Comparison of ENCODE assay signal across 11 cellular contexts in the genomic region with DNA sequence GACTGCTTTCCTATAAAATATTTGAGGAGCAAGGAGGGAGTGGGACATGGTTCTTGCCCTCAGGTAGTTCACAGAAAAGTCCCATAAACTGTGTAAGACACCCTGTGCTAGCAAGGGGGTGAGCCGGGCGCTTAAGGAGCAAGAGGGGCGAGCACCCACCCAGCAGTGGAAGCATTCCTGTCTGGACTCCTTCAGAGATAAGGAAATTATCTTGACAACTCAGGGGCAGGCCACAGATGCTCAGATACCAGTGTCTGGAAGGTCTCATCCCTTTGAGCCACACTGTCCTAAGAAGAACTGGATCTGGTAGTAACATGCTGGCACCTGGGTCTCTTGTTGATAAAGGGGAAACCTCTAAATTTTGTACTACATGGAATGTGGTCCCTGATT. TPM values are rescaled to one million over a fixed set of nuclear protein-coding genes. Genes with fewer than 3 reads are reported as not detected.
A peak's percentile ranks its signal among the peaks of the same experiment; 100 is the strongest.
DNase-seq lines count a peak whose midpoint lies in the region; ATAC-seq and TF ChIP-seq lines count a peak whose summit lies in the region.
"Had no signal": no experiment of that assay in that cellular context is flagged by ENCODE, and none has a peak within 500 bp of the region (broad histone marks: within the 10 kb centered on the region; RNA-seq: fewer than 3 reads in every experiment).

No MANE protein-coding gene starts in this region.

- no TSS peak for BruUV-seq in MCF 10A (replicated peaks; lab: Mats Ljungman, UMichigan)

- intact Hi-C loops in MCF 10A (cut with micrococcal nuclease): no loop called here

- H3K27ac Mint-ChIP-seq in activated naive CD4-positive, alpha-beta T cell treated with anti-CD3 and anti-CD28 coated beads, Interleukin-2, amount 50 U/mL, for 72 hours: peak overlapping the region; percentile 84 to 95
- H3K27ac Mint-ChIP-seq in MCF 10A (ENCODE audit: low read depth, unreplicated experiment): peak overlapping the region; percentile 91

- peak overlapping the region; percentile 32 for H3K4me3 Mint-ChIP-seq in MCF 10A (ENCODE audit: unreplicated experiment)
- H3K4me3 Mint-ChIP-seq: activated naive CD8-positive, alpha-beta T cell treated with anti-CD3 and anti-CD28 coated beads, Interleukin-2, amount 10 ng/mL, durations not matched to agents 7 days and 5 days had no signal

- H3K27me3 ChIP-seq in mucosa of rectum (ENCODE audit: control insufficient read depth in 2 of 2, insufficient read depth in 2 of 2, low read length in 2 of 2): no peaks in the 10 kb centered on the region
- H3K27me3 ChIP-seq: SJCRH30 had no signal

- H3K4me3 ChIP-seq in mucosa of rectum (ENCODE audit: low read length in 2 of 2) (peak overlapping the region in 1 of 2 donors; percentile 53), urinary bladder (ENCODE audit: low read depth, low read length) (no peak overlapping the region)
- H3K4me3 ChIP-seq: SJCRH30 had no signal

- no peaks in the 10 kb centered on the region for H3K9me3 Mint-ChIP-seq in activated naive CD4-positive, alpha-beta T cell treated with anti-CD3 and anti-CD28 coated beads, Interleukin-2, amount 50 U/mL, for 72 hours
- no peaks in the 10 kb centered on the region for H3K9me3 Mint-ChIP-seq in MCF 10A (ENCODE audit: unreplicated experiment)
- H3K9me3 Mint-ChIP-seq: activated naive CD8-positive, alpha-beta T cell treated with anti-CD3 and anti-CD28 coated beads, Interleukin-2, amount 10 ng/mL, durations not matched to agents 7 days and 5 days had no signal

- H3K27ac ChIP-seq in mucosa of rectum (ENCODE audit: low read depth in 2 of 2, low read length in 2 of 2) (peak overlapping the region; percentile 94 to 97), urinary bladder (ENCODE audit: low read depth) (peak overlapping the region; percentile 84)
- H3K27ac ChIP-seq: SJCRH30 had no signal

- no peaks in the 10 kb centered on the region for H3K27me3 Mint-ChIP-seq in MCF 10A (ENCODE audit: insufficient read depth, unreplicated experiment)
- H3K27me3 Mint-ChIP-seq: activated naive CD8-positive, alpha-beta T cell treated with anti-CD3 and anti-CD28 coated beads, Interleukin-2, amount 10 ng/mL, durations not matched to agents 7 days and 5 days had no signal

- TF ChIP-seq CTCF in MCF 10A (IDR thresholded peaks at IDR 0.05; ENCODE audit: unreplicated experiment): no peak

- no peak for ATAC-seq in activated naive CD4-positive, alpha-beta T cell treated with anti-CD3 and anti-CD28 coated beads, Interleukin-2, amount 50 U/mL, for 72 hours
- ATAC-seq in HG03439 (IDR thresholded peaks at IDR 0.05; ENCODE audit: unreplicated experiment) (no peak), HG03432 (IDR thresholded peaks at IDR 0.05; ENCODE audit: unreplicated experiment) (no peak)

- H3K4me1 ChIP-seq in mucosa of rectum (ENCODE audit: control insufficient read depth in 2 of 2, insufficient read depth in 2 of 2, low read length in 2 of 2): peaks cover 19 to 41% of the 10 kb centered on the region in 2 donors
- H3K4me1 ChIP-seq in urinary bladder (ENCODE audit: insufficient read depth): no peaks in the 10 kb centered on the region
- H3K4me1 ChIP-seq: SJCRH30 had no signal

- POLR2A ChIA-PET in MCF 10A (lab: Yijun Ruan, JAX): interaction anchor here (1.1 kb wide), 1 partner anchor 9 kb away, joined by 6 read pairs; no protein-coding TSS in a partner anchor

- 30% methylated on average over 3 of the region's 3 CpGs for WGBS in urinary bladder

- H3K9ac ChIP-seq in mucosa of rectum (ENCODE audit: low read depth in 1 of 2, low read length in 2 of 2): peak overlapping the region; percentile 36 to 67

- H3K9me3 ChIP-seq in mucosa of rectum (ENCODE audit: control insufficient read depth in 2 of 2, low read length in 2 of 2): no peaks in the 10 kb centered on the region
- H3K9me3 ChIP-seq: SJCRH30 had no signal

- no peak for DNase-seq in activated naive CD4-positive, alpha-beta T cell treated with anti-CD3 and anti-CD28 coated beads, Interleukin-2, amount 50 U/mL, for 72 hours (ENCODE audit: low spot score in 2 of 2)
- DNase-seq in activated naive CD4-positive, alpha-beta T cell treated with anti-CD3 and anti-CD28 coated beads, Interleukin-2, amount 50 U/mL, for 16 hours: no peak
- DNase-seq in MCF 10A (ENCODE audit: unreplicated experiment) (no peak), NCI-H2107 (lab: John Stamatoyannopoulos, UW) (no peak)
- DNase-seq: activated naive CD8-positive, alpha-beta T cell treated with anti-CD3 and anti-CD28 coated beads, Interleukin-2, amount 10 ng/mL, durations not matched to agents 7 days and 5 days; NCI-H1092 treated with DMSO at 0.1 percent for 48 hours; SJCRH30 had no signal

- peaks cover 41% of the 10 kb centered on the region for H3K4me1 Mint-ChIP-seq in MCF 10A (ENCODE audit: insufficient read depth, unreplicated experiment)

- H3K36me3 ChIP-seq in mucosa of rectum (ENCODE audit: control insufficient read depth in 2 of 2, insufficient read depth in 2 of 2, low read length in 2 of 2) (peaks cover 18 to 19% of the 10 kb centered on the region in 2 donors), urinary bladder (ENCODE audit: insufficient read depth) (peaks cover 2% of the 10 kb centered on the region)

- CTCF ChIA-PET in MCF 10A (lab: Yijun Ruan, JAX): interaction anchor here (0.5 to 0.6 kb wide), 2 partner anchors 70 to 900 kb away, joined by 3 read pairs; no protein-coding TSS in a partner anchor

- peaks cover 5 to 42% of the 10 kb centered on the region in 2 donors for H3K36me3 Mint-ChIP-seq in activated naive CD4-positive, alpha-beta T cell treated with anti-CD3 and anti-CD28 coated beads, Interleukin-2, amount 50 U/mL, for 72 hours
- peaks cover 61% of the 10 kb centered on the region for H3K36me3 Mint-ChIP-seq in MCF 10A (ENCODE audit: insufficient read depth, unreplicated experiment)

RNA-seq across cellular contexts. Expression of a gene that starts 19.3 kb away (rescaled TPM):
- total RNA-seq in activated naive CD4-positive, alpha-beta T cell treated with anti-CD3 and anti-CD28 coated beads, Interleukin-2, amount 50 U/mL, for 72 hours: 100 to 1,000 TPM; 118 to 183 TPM
- total RNA-seq in MCF 10A (2022) (236 and 278 TPM in 2 replicates), urinary bladder (54.8 TPM)
- polyA plus RNA-seq in urinary bladder: 205 TPM

RNA-seq across cellular contexts. Expression of a gene that starts 44.9 kb away (rescaled TPM):
- 10 to 100 TPM in 1 of 2 donors, 1 to 10 TPM in 1; 6.6 to 12.4 TPM for total RNA-seq in activated naive CD4-positive, alpha-beta T cell treated with anti-CD3 and anti-CD28 coated beads, Interleukin-2, amount 50 U/mL, for 72 hours
- total RNA-seq in MCF 10A (2022): 25.2 and 25.7 TPM in 2 replicates
- 25.7 TPM for total RNA-seq in urinary bladder
- polyA plus RNA-seq in urinary bladder: 26.9 TPM

RNA-seq across cellular contexts. Expression of a gene that starts 54.1 kb away (rescaled TPM):
- 10 to 100 TPM; 19.1 to 20.7 TPM for total RNA-seq in activated naive CD4-positive, alpha-beta T cell treated with anti-CD3 and anti-CD28 coated beads, Interleukin-2, amount 50 U/mL, for 72 hours
- total RNA-seq in MCF 10A (2022): 28.9 and 29.5 TPM in 2 replicates
- total RNA-seq in urinary bladder: 10.3 TPM
- 8.1 TPM for polyA plus RNA-seq in urinary bladder
